26 cellular contexts compared by ENCODE assay signal in the genomic region with DNA sequence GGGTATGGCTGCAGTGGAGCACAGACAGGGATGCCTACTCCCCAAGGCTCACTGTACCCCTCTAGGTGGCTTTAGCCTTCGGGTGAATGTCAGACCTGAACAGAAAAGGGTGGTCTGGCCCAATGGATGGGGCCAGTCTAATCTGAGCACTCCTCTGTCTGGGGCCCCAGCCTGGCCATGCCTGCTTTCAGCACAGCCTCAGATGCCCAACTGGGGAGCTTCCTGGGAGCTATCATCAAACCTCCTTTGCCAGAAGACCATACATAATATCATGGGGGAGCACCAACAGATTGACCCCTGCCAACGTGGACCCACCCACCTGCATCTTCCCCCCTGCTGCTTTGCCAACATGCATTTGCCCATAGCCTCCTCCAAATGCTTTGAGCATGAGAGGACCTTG.
"Had no signal": no experiment of that assay in that cellular context is flagged by ENCODE, and none has a peak within 500 bp of the region (broad histone marks: within the 10 kb centered on the region; RNA-seq: fewer than 3 reads in every experiment).

No MANE protein-coding gene starts in this region.

- H3K4me1 ChIP-seq: heart left ventricle, left ventricle myocardium inferior, pancreas, psoas muscle, right atrium auricular region, right lobe of liver, stomach, tibial artery, vagina had no signal

- H3K36me3 ChIP-seq: heart left ventricle, left ventricle myocardium inferior, pancreas, right atrium auricular region, right lobe of liver, stomach, thoracic aorta, tibial artery, vagina had no signal

- H3K27me3 ChIP-seq: heart left ventricle, pancreas, right atrium auricular region, right lobe of liver, stomach, tibial artery, vagina had no signal

- H3K27ac ChIP-seq: heart left ventricle, left ventricle myocardium inferior, pancreas, psoas muscle, right atrium auricular region, right lobe of liver, stomach, thoracic aorta, tibial artery, vagina had no signal

- H3K9me3 ChIP-seq: mucosa of descending colon, pancreas, psoas muscle, right atrium auricular region, right lobe of liver, thoracic aorta, tibial artery, vagina had no signal

- DNase-seq: heart left ventricle; hypothalamus; immature natural killer cell; left ventricle myocardium inferior; midbrain; mucosa of descending colon; naive thymus-derived CD4-positive, alpha-beta T cell; nucleus accumbens; psoas muscle; stimulated activated CD4-positive, alpha-beta T cell treated with anti-CD3 and anti-CD28 coated beads, Interleukin-1b, Interleukin-23, amount 100 ng/mL, for 48 hours; stimulated activated CD4-positive, alpha-beta T cell treated with anti-CD3 and anti-CD28 coated beads, Interleukin-2, amount 100 ng/mL, for 48 hours; stimulated activated CD4-positive, alpha-beta T cell treated with anti-CD3 and anti-CD28 coated beads, Interleukin-4, amount 100 ng/mL, for 4 hours; stimulated activated CD8-positive, alpha-beta memory T cell treated with anti-CD3 and anti-CD28 coated beads, Interleukin-4, amount 100 ng/mL, for 48 hours; stimulated activated naive B cell treated with anti-CD40 and anti-IgM and Interleukin-4, amounts not matched to agents 10 μg/mL and 1 μg/mL and 100 μg/mL, for 72 hours; stimulated activated naive CD8-positive, alpha-beta T cell treated with anti-CD3 and anti-CD28 coated beads, Interleukin-15, Interleukin-2, amounts not matched to agents 100 U/mL and 50 U/mL, for 24 hours; stomach; tibial artery; trophoblast cell had no signal

- ATAC-seq: heart left ventricle; mucosa of descending colon; naive thymus-derived CD4-positive, alpha-beta T cell; natural killer cell treated with Interleukin-12 subunit alpha and Interleukin-12 subunit beta and Interleukin-15 and Interleukin-18, amount 100 ng/mL, for 72 hours; pancreas; psoas muscle; stimulated activated naive B cell treated with anti-CD40 and anti-IgM and Interleukin-4, amounts not matched to agents 10 μg/mL and 1 μg/mL and 100 μg/mL, for 72 hours had no signal

- FAIRE-seq: islet of Langerhans, pancreas had no signal

- H3K4me3 ChIP-seq: heart left ventricle, left ventricle myocardium inferior, mucosa of descending colon, pancreas, psoas muscle, right atrium auricular region, right lobe of liver, smooth muscle cell, stomach, thoracic aorta, tibial artery, vagina had no signal
